In genomic region chr11:12247543-12248287, GRCh38 we compare ENCODE assay signal across 17 cellular contexts.
DNase-seq lines count a peak whose midpoint lies in the region; ATAC-seq and TF ChIP-seq lines count a peak whose summit lies in the region.
"Had no signal": no experiment of that assay in that cellular context is flagged by ENCODE, and none has a peak within 500 bp of the region (broad histone marks: within the 10 kb centered on the region; RNA-seq: fewer than 3 reads in every experiment).

No MANE protein-coding gene starts in this region.

- DNase-seq in NCI-H526 treated with DMSO at 0.1 percent for 48 hours (lab: John Stamatoyannopoulos, UW) = peak; percentile 61
- DNase-seq in coronary artery (ENCODE audit: low spot score) = no peak
- DNase-seq in thyroid gland = no peak
- no peak for DNase-seq in GM03348 (ENCODE audit: low spot score)
- no peak for DNase-seq in activated T-cell treated with anti-CD3 and anti-CD28 coated beads, Interleukin-2, amount 50 U/mL, for 1 hour
- DNase-seq: activated CD4-positive, alpha-beta T cell treated with anti-CD3 and anti-CD28 coated beads for 4 hours; activated CD8-positive, alpha-beta memory T cell treated with anti-CD3 and anti-CD28 coated beads, Interleukin-2, amount 50 U/mL, for 4 hours; activated naive CD4-positive, alpha-beta T cell treated with anti-CD3 and anti-CD28 coated beads for 36 hours; GDM1; NCI-H1694 treated with DMSO at 0.1 percent for 48 hours; NCI-H446 treated with DMSO at 0.1 percent for 48 hours; spleen; stimulated activated naive CD4-positive, alpha-beta T cell had no signal

- H3K9ac ChIP-seq in mucosa of rectum (ENCODE audit: low read depth in 1 of 2, low read length in 2 of 2) = peak overlapping the region in 1 of 2 donors; percentile 5

- TF ChIP-seq POLR2A in thyroid gland (IDR thresholded peaks at IDR 0.05) = no peak

- H3K4me1 ChIP-seq in mucosa of rectum (ENCODE audit: control insufficient read depth in 2 of 2, insufficient read depth in 2 of 2, low read length in 2 of 2) = peaks cover 17 to 25% of the 10 kb centered on the region in 2 donors
- peaks cover 27 to 41% of the 10 kb centered on the region in 2 donors for H3K4me1 ChIP-seq in thyroid gland

- H3K27me3 ChIP-seq in mucosa of rectum (ENCODE audit: control insufficient read depth in 2 of 2, insufficient read depth in 2 of 2, low read length in 2 of 2) = no peaks in the 10 kb centered on the region
- no peaks in the 10 kb centered on the region for H3K27me3 ChIP-seq in thyroid gland
- H3K27me3 ChIP-seq: dorsolateral prefrontal cortex, SJCRH30, spleen had no signal

- H3K36me3 ChIP-seq in mucosa of rectum (ENCODE audit: control insufficient read depth in 2 of 2, insufficient read depth in 2 of 2, low read length in 2 of 2) = peaks cover 45 to 59% of the 10 kb centered on the region in 2 donors
- H3K36me3 ChIP-seq in thyroid gland = no peaks in the 10 kb centered on the region
- H3K36me3 ChIP-seq: SJCRH30 had no signal

- no peak overlapping the region for H3K4me3 ChIP-seq in coronary artery
- H3K4me3 ChIP-seq in mucosa of rectum (ENCODE audit: low read length in 2 of 2) = peak overlapping the region in 1 of 2 donors; percentile 42
- H3K4me3 ChIP-seq in thyroid gland (replicated peaks in 1 of 3) = no peak overlapping the region
- H3K4me3 ChIP-seq: SJCRH30, spleen had no signal

- no peak for ATAC-seq in GM18870 (IDR thresholded peaks at IDR 0.05; ENCODE audit: unreplicated experiment)

- intact Hi-C loops in thyroid gland (cut with DNase I) = no loop called here

- 29 to 34% methylated on average over 4 of the region's 4 CpGs for WGBS in thyroid gland, 2 donors

- H3K27ac ChIP-seq in coronary artery (peak overlapping the region; percentile 6 to 93), mucosa of rectum (ENCODE audit: low read depth in 2 of 2, low read length in 2 of 2) (peak overlapping the region; percentile 55 to 74), thyroid gland (peak overlapping the region; percentile 43 to 82 (median 74))
- H3K27ac ChIP-seq: SJCRH30 had no signal

- H3K9me3 ChIP-seq in mucosa of rectum (ENCODE audit: control insufficient read depth in 2 of 2, low read length in 2 of 2) (no peaks in the 10 kb centered on the region), thyroid gland (no peaks in the 10 kb centered on the region)
- H3K9me3 ChIP-seq: SJCRH30, spleen had no signal

- TF ChIP-seq CTCF in coronary artery (IDR thresholded peaks at IDR 0.05) (no peak), thyroid gland (IDR thresholded peaks at IDR 0.05) (no peak)
